Comparison of ENCODE assay signal across 9 cellular contexts in the genomic region with DNA sequence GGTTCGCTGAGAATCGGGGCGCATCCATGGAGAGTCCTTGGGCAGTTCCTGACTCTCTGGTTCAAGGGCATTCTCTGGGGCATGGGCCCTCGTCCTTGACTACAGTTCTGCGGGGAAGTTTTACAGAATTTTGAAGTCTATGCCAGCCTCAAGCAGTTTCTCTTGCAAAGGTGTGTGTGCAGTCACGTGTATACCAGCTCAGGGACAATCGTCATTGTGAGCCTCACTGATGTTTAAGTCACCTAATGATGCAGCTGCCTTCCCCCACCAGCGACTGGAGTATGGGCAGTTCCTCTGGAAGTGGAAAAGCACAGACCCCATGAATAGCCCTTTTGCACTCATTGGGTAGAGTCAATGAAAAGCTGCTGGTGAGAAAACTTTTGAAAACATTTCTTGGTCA. TPM values are rescaled to one million over a fixed set of nuclear protein-coding genes. Genes with fewer than 3 reads are reported as not detected.
DNase-seq lines count a peak whose midpoint lies in the region; ATAC-seq, FAIRE-seq and TF ChIP-seq lines count a peak whose summit lies in the region.
"Had no signal": no experiment of that assay in that cellular context is flagged by ENCODE, and none has a peak within 500 bp of the region (broad histone marks: within the 10 kb centered on the region; RNA-seq: fewer than 3 reads in every experiment).

No MANE protein-coding gene starts in this region.

- no peak overlapping the region for H2AK5ac ChIP-seq in H9 (ENCODE audit: insufficient read length, low read length)

- DNase-seq in H9, result no peak
- no peak for DNase-seq in astrocyte (ENCODE audit: low read depth)
- DNase-seq in natural killer cell, result no peak
- DNase-seq in CD1c-positive myeloid dendritic cell (ENCODE audit: extremely low spot score), result no peak
- no peak for DNase-seq in RPMI8226
- DNase-seq: activated gamma-delta T cell had no signal

- H3K36me3 ChIP-seq in BLaER1 treated with 17β-estradiol and CSF1 and Interleukin-3, amounts not matched to agents 10 nM and 100 nM, result peaks cover 0 to 8% (median 0%) of the 10 kb centered on the region in 11 experiments; a peak in 2 of 22 replicates
- H3K36me3 ChIP-seq in astrocyte (ENCODE audit: insufficient read depth, low read length), result no peaks in the 10 kb centered on the region

- H4K91ac ChIP-seq in H9 (ENCODE audit: insufficient read length, low read depth, low read length), result no peak overlapping the region

- peaks cover 14 to 55% (median 47%) of the 10 kb centered on the region in 11 experiments; a peak in 20 of 22 replicates for H4K20me1 ChIP-seq in BLaER1 treated with 17β-estradiol and CSF1 and Interleukin-3, amounts not matched to agents 10 nM and 100 nM
- H4K20me1 ChIP-seq in H9 (ENCODE audit: control insufficient read depth, insufficient read depth, insufficient read length) (no peaks in the 10 kb centered on the region), astrocyte (ENCODE audit: insufficient read depth, low read length) (no peaks in the 10 kb centered on the region)

- no peak overlapping the region for H2BK5ac ChIP-seq in H9 (ENCODE audit: insufficient read length, low read length)

- peak overlapping the region in 2 of 11 experiments; percentile 93; a peak in 2 of 22 replicates for H3K27ac ChIP-seq in BLaER1 treated with 17β-estradiol and CSF1 and Interleukin-3, amounts not matched to agents 10 nM and 100 nM
- H3K27ac ChIP-seq in H9 (ENCODE audit: insufficient read length, low read depth, low read length), result no peak overlapping the region
- no peak overlapping the region for H3K27ac ChIP-seq in astrocyte (ENCODE audit: low read depth, low read length)

- TF ChIP-seq CTCF in H9 (conservative IDR thresholded peaks at IDR 0.05) (no peak), astrocyte (IDR thresholded peaks at IDR 0.05; ENCODE audit: insufficient read depth, low read depth, low read length) (no peak), natural killer cell (IDR thresholded peaks at IDR 0.05) (no peak)

- peaks cover 21 to 35% of the 10 kb centered on the region in 2 experiments for H3K4me1 Mint-ChIP-seq in H9
- peaks cover under 1% of the 10 kb centered on the region for H3K4me1 Mint-ChIP-seq in astrocyte (ENCODE audit: low read depth, unreplicated experiment)
- H3K4me1 Mint-ChIP-seq in natural killer cell, result peaks cover 61 to 63% of the 10 kb centered on the region in 2 donors

- H3K4me3 ChIP-seq in BLaER1 treated with 17β-estradiol and CSF1 and Interleukin-3, amounts not matched to agents 10 nM and 100 nM, result peak overlapping the region; percentile 88 to 100 (median 98)
- H3K4me3 ChIP-seq in astrocyte (ENCODE audit: insufficient read depth, low read depth, low read length), result no peak overlapping the region

- H3T11ph ChIP-seq in H9 (ENCODE audit: low read length), result no peak overlapping the region

- FAIRE-seq in astrocyte (lab: Jason Lieb, UNC), result no peak

- no peak overlapping the region for H2AFZ ChIP-seq in H9 (ENCODE audit: low read length)
- no peak overlapping the region for H2AFZ ChIP-seq in astrocyte (ENCODE audit: low read depth, low read length)

- peak overlapping the region; percentile 87 to 100 (median 98) for H3K4me2 ChIP-seq in BLaER1 treated with 17β-estradiol and CSF1 and Interleukin-3, amounts not matched to agents 10 nM and 100 nM
- peak overlapping the region; percentile 86 for H3K4me2 ChIP-seq in H9 (ENCODE audit: insufficient read depth, insufficient read length, low read length)
- peak overlapping the region; percentile 90 for H3K4me2 ChIP-seq in astrocyte (ENCODE audit: low read length)

- peaks cover 0 to 8% (median 0%) of the 10 kb centered on the region in 11 experiments; a peak in 2 of 22 replicates for H3K27me3 ChIP-seq in BLaER1 treated with 17β-estradiol and CSF1 and Interleukin-3, amounts not matched to agents 10 nM and 100 nM
- H3K27me3 ChIP-seq in H9 (ENCODE audit: insufficient read depth, low read length) (peaks cover 18% of the 10 kb centered on the region), astrocyte (ENCODE audit: insufficient read depth, low read length) (peaks cover 42% of the 10 kb centered on the region)

- H3K9me3 Mint-ChIP-seq in H9 (peaks cover 0 to 2% of the 10 kb centered on the region in 2 experiments; a peak in 2 of 5 replicates), astrocyte (ENCODE audit: unreplicated experiment) (peaks cover 2% of the 10 kb centered on the region), natural killer cell (no peaks in the 10 kb centered on the region)

- no peak overlapping the region for H2BK120ac ChIP-seq in H9 (ENCODE audit: low read depth, low read length, poor library complexity, severe bottlenecking)

- H3K27me3 Mint-ChIP-seq in H9 (ENCODE audit: low read depth) (peaks cover 80% of the 10 kb centered on the region), astrocyte (ENCODE audit: low read depth, unreplicated experiment) (peaks cover 65% of the 10 kb centered on the region), natural killer cell (ENCODE audit: low read depth in 2 of 2) (no peaks in the 10 kb centered on the region)

- H3K14ac ChIP-seq in H9 (ENCODE audit: insufficient read depth, low read length), result no peak overlapping the region

- H3K4ac ChIP-seq in H9 (ENCODE audit: low read depth, low read length), result no peak overlapping the region

- H3K79me1 ChIP-seq in H9 (ENCODE audit: insufficient read depth, low read depth, low read length, poor library complexity, severe bottlenecking), result no peaks in the 10 kb centered on the region

- peaks cover 52 to 71% (median 60%) of the 10 kb centered on the region in 10 experiments for H3K4me1 ChIP-seq in BLaER1 treated with 17β-estradiol and CSF1 and Interleukin-3, amounts not matched to agents 10 nM and 100 nM
- H3K4me1 ChIP-seq in H9 (ENCODE audit: insufficient read depth, low read length) (no peaks in the 10 kb centered on the region), astrocyte (ENCODE audit: insufficient read depth, low read length) (no peaks in the 10 kb centered on the region)

- no peak overlapping the region for H4K8ac ChIP-seq in H9 (replicated peaks; ENCODE audit: insufficient read length, low read depth, low read length)

- no peak overlapping the region for H3K18ac ChIP-seq in H9 (ENCODE audit: insufficient read length, low read depth, low read length)

- ATAC-seq in natural killer cell (no peak), HG02763 (IDR thresholded peaks at IDR 0.05; ENCODE audit: unreplicated experiment) (no peak), HG03571 (IDR thresholded peaks at IDR 0.05; ENCODE audit: unreplicated experiment) (no peak)

- no peaks in the 10 kb centered on the region for H3K79me2 ChIP-seq in H9 (ENCODE audit: insufficient read depth, low read length)
- H3K79me2 ChIP-seq in astrocyte (ENCODE audit: insufficient read depth, low read length), result no peaks in the 10 kb centered on the region

- no peaks in the 10 kb centered on the region; a peak in 2 of 7 replicates for H3K36me3 Mint-ChIP-seq in H9 (ENCODE audit: insufficient read depth in 1 of 3, low read depth in 3 of 3)
- no peaks in the 10 kb centered on the region for H3K36me3 Mint-ChIP-seq in astrocyte (ENCODE audit: low read depth, unreplicated experiment)
- no peaks in the 10 kb centered on the region for H3K36me3 Mint-ChIP-seq in natural killer cell

- H3K56ac ChIP-seq in H9 (ENCODE audit: insufficient read length, low read depth, low read length), result no peak overlapping the region

- H3K9me3 ChIP-seq in BLaER1 treated with 17β-estradiol and CSF1 and Interleukin-3, amounts not matched to agents 10 nM and 100 nM (replicated peaks in 1 of 11), result no peaks in the 10 kb centered on the region
- H3K9me3 ChIP-seq in H9 (ENCODE audit: control insufficient read depth, low read depth, low read length), result no peaks in the 10 kb centered on the region
- no peaks in the 10 kb centered on the region for H3K9me3 ChIP-seq in astrocyte (ENCODE audit: insufficient read depth, low read depth, low read length)

- WGBS in H9 (ENCODE audit: extremely low coverage, insufficient read length, low lambda C conversion rate), result no CpG with 5 or more reads among the region's 8 CpGs

- H4K5ac ChIP-seq in H9 (ENCODE audit: insufficient read length, low read depth, low read length), result no peak overlapping the region

- H2BK20ac ChIP-seq in H9 (ENCODE audit: low read depth, low read length, poor library complexity, severe bottlenecking), result no peak overlapping the region

- peaks cover 6% of the 10 kb centered on the region for H3K23me2 ChIP-seq in H9 (ENCODE audit: insufficient read length, low read depth, low read length, poor library complexity, severe bottlenecking)

- H3K27ac Mint-ChIP-seq in H9, result no peak overlapping the region
- no peak overlapping the region for H3K27ac Mint-ChIP-seq in astrocyte (ENCODE audit: unreplicated experiment)
- H3K27ac Mint-ChIP-seq in natural killer cell, result peak overlapping the region; percentile 85 to 89

- no peak overlapping the region for H2BK15ac ChIP-seq in H9 (ENCODE audit: low read depth, low read length)

- H3K23ac ChIP-seq in H9 (ENCODE audit: insufficient read length, low read depth, low read length), result no peak overlapping the region

- intact Hi-C loops in natural killer cell (cut with micrococcal nuclease), result loop anchor here (5.0 kb wide), 1 partner anchor 52 kb away; no protein-coding TSS in a partner anchor

- H2BK12ac ChIP-seq in H9 (ENCODE audit: insufficient read length, low read depth, low read length), result no peak overlapping the region

- peak overlapping the region; percentile 85 to 99 (median 95); a peak in 20 of 22 replicates for H3K9ac ChIP-seq in BLaER1 treated with 17β-estradiol and CSF1 and Interleukin-3, amounts not matched to agents 10 nM and 100 nM
- H3K9ac ChIP-seq in H9 (ENCODE audit: extremely low read depth, insufficient read length, low read length) (no peak overlapping the region), astrocyte (ENCODE audit: low read length) (no peak overlapping the region)

- peak overlapping the region; percentile 77 to 90 for H3K4me3 Mint-ChIP-seq in H9
- peak overlapping the region; percentile 83 for H3K4me3 Mint-ChIP-seq in astrocyte (ENCODE audit: unreplicated experiment)
- H3K4me3 Mint-ChIP-seq in natural killer cell, result peak overlapping the region; percentile 94

RNA-seq across cellular contexts. Expression of a gene that starts 1.3 kb away (rescaled TPM):
- total RNA-seq in H9 (2021) (5.4 and 6.0 TPM in 2 replicates), astrocyte (3.1 and 5.3 TPM in 2 replicates), natural killer cell (100 to 1,000 TPM; 250 to 298 (median 285) TPM)

Comparison
In these comparisons a context has a peak if more than half of its experiments do, and no peak if none do; other contexts are left out.
1. H3K9ac ChIP-seq: peak in BLaER1 treated with 17β-estradiol and CSF1 and Interleukin-3, amounts not matched to agents 10 nM and 100 nM (11 of 11); none in H9 (single experiment) and astrocyte (single experiment).
2. H3K27ac Mint-ChIP-seq: peak in natural killer cell (2 of 2); none in H9 (0 of 3) and astrocyte (single experiment).
3. RNA of a gene that starts 1.3 kb away (total RNA-seq): 250 to 298 TPM in natural killer cell; 5.4 to 6.0 TPM in H9 and 3.1 to 5.3 TPM in astrocyte; every median in the first group is over 10 times any median in the second.
4. Peak in every context shown above with its lines, with median percentiles within 50 percentile points of each other: H3K4me2 ChIP-seq and H3K4me3 Mint-ChIP-seq.